ENCODE assay signal across 14 cellular contexts in the genomic region with DNA sequence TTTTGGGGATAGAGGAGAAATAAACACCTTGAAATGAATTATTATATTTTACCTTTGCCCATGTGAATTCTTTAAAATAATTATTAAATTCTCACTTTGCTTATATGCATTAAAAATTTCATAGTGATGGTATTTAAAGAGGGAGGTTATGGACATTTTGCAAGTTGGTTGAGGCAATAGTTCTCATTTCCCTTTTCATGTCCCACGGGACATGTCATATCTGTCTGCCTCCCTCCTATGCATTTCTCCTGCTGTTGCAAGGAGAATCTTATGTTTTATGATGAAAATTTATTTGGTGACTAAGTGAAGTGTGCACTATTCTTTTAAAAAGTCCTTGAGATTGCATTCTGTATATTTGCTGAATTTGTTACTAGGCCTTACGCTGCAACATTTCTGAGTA.
DNase-seq lines count a peak whose midpoint lies in the region; ATAC-seq and TF ChIP-seq lines count a peak whose summit lies in the region.
"Had no signal": no experiment of that assay in that cellular context is flagged by ENCODE, and none has a peak within 500 bp of the region (broad histone marks: within the 10 kb centered on the region; RNA-seq: fewer than 3 reads in every experiment).

No MANE protein-coding gene starts in this region.

- H3K9ac ChIP-seq in subcutaneous abdominal adipose tissue (ENCODE audit: low read length in 5 of 5) = no peak overlapping the region

- no peaks in the 10 kb centered on the region for H3K9me3 ChIP-seq in subcutaneous abdominal adipose tissue (ENCODE audit: control insufficient read depth in 5 of 5, low read length in 5 of 5)
- H3K9me3 ChIP-seq: BE2C, pancreas had no signal

- peaks cover 2% of the 10 kb centered on the region for H3K9me3 Mint-ChIP-seq in activated naive CD4-positive, alpha-beta T cell treated with anti-CD3 and anti-CD28 coated beads, Interleukin-2, amount 10 ng/mL, durations not matched to agents 7 days and 5 days
- H3K9me3 Mint-ChIP-seq in activated naive CD8-positive, alpha-beta T cell treated with anti-CD3 and anti-CD28 coated beads, Interleukin-2, amount 50 U/mL, for 24 hours = peaks cover 4% of the 10 kb centered on the region

- H3K4me3 Mint-ChIP-seq in activated naive CD4-positive, alpha-beta T cell treated with anti-CD3 and anti-CD28 coated beads, Interleukin-2, amount 10 ng/mL, durations not matched to agents 7 days and 5 days = peak overlapping the region; percentile 64
- H3K4me3 Mint-ChIP-seq in activated naive CD8-positive, alpha-beta T cell treated with anti-CD3 and anti-CD28 coated beads, Interleukin-2, amount 50 U/mL, for 24 hours = peak overlapping the region; percentile 74
- H3K4me3 Mint-ChIP-seq: GM23338 had no signal

- DNase-seq in activated naive CD4-positive, alpha-beta T cell treated with anti-CD3 and anti-CD28 coated beads, Interleukin-2, amount 10 ng/mL, durations not matched to agents 7 days and 5 days = no peak
- DNase-seq in activated naive CD4-positive, alpha-beta T cell treated with Interleukin-2 at 50 U/mL for 16 hours = no peak
- peak; percentile 56 to 59 for DNase-seq in HL-60 (ENCODE audit: low read depth in 1 of 2, low spot score in 1 of 2)
- no peak for DNase-seq in activated naive CD8-positive, alpha-beta T cell treated with anti-CD3 and anti-CD28 coated beads, Interleukin-2, amount 50 U/mL, for 24 hours
- no peak for DNase-seq in caudate nucleus (lab: John Stamatoyannopoulos, UW)
- no peak for DNase-seq in NCI-H446 (lab: John Stamatoyannopoulos, UW)
- DNase-seq: BE2C; effector CD4-positive, alpha-beta T cell; NCI-H2081; pancreas had no signal

- no peak for ATAC-seq in activated naive CD8-positive, alpha-beta T cell treated with anti-CD3 and anti-CD28 coated beads, Interleukin-2, amount 50 U/mL, for 24 hours
- no peak for ATAC-seq in HG02642 (IDR thresholded peaks at IDR 0.05; ENCODE audit: poor library complexity, unreplicated experiment)
- ATAC-seq: GM23338 had no signal

- no peak overlapping the region for H3K4me3 ChIP-seq in HL-60 (replicated peaks; ENCODE audit: insufficient read depth, low read length)
- no peak overlapping the region for H3K4me3 ChIP-seq in subcutaneous abdominal adipose tissue (ENCODE audit: low read depth in 1 of 5, low read length in 5 of 5)
- H3K4me3 ChIP-seq: GM23338, pancreas, SK-N-MC had no signal

- no peaks in the 10 kb centered on the region for H3K36me3 ChIP-seq in subcutaneous abdominal adipose tissue (ENCODE audit: control insufficient read depth in 5 of 5, insufficient read depth in 5 of 5, low read length in 5 of 5)
- H3K36me3 ChIP-seq: BE2C, pancreas had no signal

- H3K27ac ChIP-seq in HL-60 (replicated peaks) (no peak overlapping the region), subcutaneous abdominal adipose tissue (ENCODE audit: low read depth, low read length) (peak overlapping the region; percentile 78), caudate nucleus (ENCODE audit: low read depth, low read length) (no peak overlapping the region)
- H3K27ac ChIP-seq: SK-N-MC had no signal

- no peaks in the 10 kb centered on the region for H3K27me3 ChIP-seq in HL-60 (ENCODE audit: insufficient read depth, poor library complexity, severe bottlenecking)
- H3K27me3 ChIP-seq in subcutaneous abdominal adipose tissue (ENCODE audit: control insufficient read depth in 5 of 5, insufficient read depth in 4 of 5, low read length in 5 of 5) = no peaks in the 10 kb centered on the region
- H3K27me3 ChIP-seq: BE2C, pancreas had no signal

- H3K27ac Mint-ChIP-seq in activated naive CD4-positive, alpha-beta T cell treated with anti-CD3 and anti-CD28 coated beads, Interleukin-2, amount 10 ng/mL, durations not matched to agents 7 days and 5 days = peak overlapping the region; percentile 95
- H3K27ac Mint-ChIP-seq in activated naive CD8-positive, alpha-beta T cell treated with anti-CD3 and anti-CD28 coated beads, Interleukin-2, amount 50 U/mL, for 24 hours = peak overlapping the region; percentile 86

- CTCF ChIA-PET in activated naive CD4-positive, alpha-beta T cell treated with anti-CD3 and anti-CD28 coated beads, Interleukin-2, amount 10 ng/mL, durations not matched to agents 7 days and 5 days (lab: Charles Lee) = no interaction called here

- no peaks in the 10 kb centered on the region for H3K27me3 Mint-ChIP-seq in activated naive CD4-positive, alpha-beta T cell treated with anti-CD3 and anti-CD28 coated beads, Interleukin-2, amount 10 ng/mL, durations not matched to agents 7 days and 5 days
- no peaks in the 10 kb centered on the region for H3K27me3 Mint-ChIP-seq in activated naive CD8-positive, alpha-beta T cell treated with anti-CD3 and anti-CD28 coated beads, Interleukin-2, amount 50 U/mL, for 24 hours

- H3K36me3 Mint-ChIP-seq in activated naive CD4-positive, alpha-beta T cell treated with anti-CD3 and anti-CD28 coated beads, Interleukin-2, amount 10 ng/mL, durations not matched to agents 7 days and 5 days = peaks cover 35% of the 10 kb centered on the region
- peaks cover 8% of the 10 kb centered on the region for H3K36me3 Mint-ChIP-seq in activated naive CD8-positive, alpha-beta T cell treated with anti-CD3 and anti-CD28 coated beads, Interleukin-2, amount 50 U/mL, for 24 hours (ENCODE audit: low read depth)

- H3K4me1 Mint-ChIP-seq in activated naive CD4-positive, alpha-beta T cell treated with anti-CD3 and anti-CD28 coated beads, Interleukin-2, amount 10 ng/mL, durations not matched to agents 7 days and 5 days = peaks cover 80% of the 10 kb centered on the region
- H3K4me1 Mint-ChIP-seq in activated naive CD8-positive, alpha-beta T cell treated with anti-CD3 and anti-CD28 coated beads, Interleukin-2, amount 50 U/mL, for 24 hours = peaks cover 89% of the 10 kb centered on the region

- peaks cover 2 to 61% (median 40%) of the 10 kb centered on the region in 5 donors for H3K4me1 ChIP-seq in subcutaneous abdominal adipose tissue (ENCODE audit: control insufficient read depth in 5 of 5, insufficient read depth in 5 of 5, low read length in 5 of 5)
- H3K4me1 ChIP-seq: BE2C had no signal

- TF ChIP-seq CTCF in HL-60 (IDR thresholded peaks at IDR 0.05; ENCODE audit: insufficient read depth, low read length) = no peak

Comparison
In these comparisons a context has a peak if more than half of its experiments do, and no peak if none do; other contexts are left out.
1. DNase-seq: peak in HL-60 (2 of 2); none in activated naive CD4-positive, alpha-beta T cell treated with anti-CD3 and anti-CD28 coated beads, Interleukin-2, amount 10 ng/mL, durations not matched to agents 7 days and 5 days (single experiment), activated naive CD4-positive, alpha-beta T cell treated with Interleukin-2 at 50 U/mL for 16 hours (single experiment), activated naive CD8-positive, alpha-beta T cell treated with anti-CD3 and anti-CD28 coated beads, Interleukin-2, amount 50 U/mL, for 24 hours (single experiment), caudate nucleus (0 of 61) and NCI-H446 (0 of 2).